In genomic region chr10:31773749-31774148, GRCh38 we compare ENCODE assay signal across 14 cellular contexts.
A peak's percentile ranks its signal among the peaks of the same experiment; 100 is the strongest.
DNase-seq lines count a peak whose midpoint lies in the region; ATAC-seq and TF ChIP-seq lines count a peak whose summit lies in the region.
"Had no signal": no experiment of that assay in that cellular context is flagged by ENCODE, and none has a peak within 500 bp of the region (broad histone marks: within the 10 kb centered on the region; RNA-seq: fewer than 3 reads in every experiment).

No MANE protein-coding gene starts in this region.

- no peak overlapping the region for H3K4me2 ChIP-seq in neural cell (ENCODE audit: low read length)

- no peaks in the 10 kb centered on the region for H3F3A ChIP-seq in neural cell (ENCODE audit: insufficient read depth, low read length, poor library complexity, severe bottlenecking)

- no peaks in the 10 kb centered on the region for H3K27me3 Mint-ChIP-seq in glutamatergic neuron (ENCODE audit: unreplicated experiment)
- no peaks in the 10 kb centered on the region for H3K27me3 Mint-ChIP-seq in T-helper 2 cell treated with Interferon-gamma antibody and Interleukin-4, amounts not matched to agents 5 μg/mL and 100 μg/mL, for 36 hours (ENCODE audit: low read depth)
- H3K27me3 Mint-ChIP-seq: CD8-positive, alpha-beta memory T cell had no signal

- H3K4me1 ChIP-seq in SJSA1 (replicated peaks) (peaks cover 68% of the 10 kb centered on the region), skeletal muscle tissue (ENCODE audit: control insufficient read depth in 3 of 3, insufficient read depth in 3 of 3, low read length in 3 of 3) (peaks cover 9 to 29% (median 28%) of the 10 kb centered on the region in 3 donors)

- peak overlapping the region; percentile 31 for H3K27ac Mint-ChIP-seq in glutamatergic neuron (ENCODE audit: unreplicated experiment)
- H3K27ac Mint-ChIP-seq in T-helper 2 cell treated with Interferon-gamma antibody and Interleukin-4, amounts not matched to agents 5 μg/mL and 100 μg/mL, for 36 hours = no peak overlapping the region

- H3K9me3 Mint-ChIP-seq in glutamatergic neuron (ENCODE audit: unreplicated experiment) = peaks cover 4% of the 10 kb centered on the region
- no peaks in the 10 kb centered on the region for H3K9me3 Mint-ChIP-seq in T-helper 2 cell treated with Interferon-gamma antibody and Interleukin-4, amounts not matched to agents 5 μg/mL and 100 μg/mL, for 36 hours
- H3K9me3 Mint-ChIP-seq: CD8-positive, alpha-beta memory T cell had no signal

- TF ChIP-seq RAD21 in neural cell (conservative IDR thresholded peaks at IDR 0.05) = no peak

- H3K36me3 Mint-ChIP-seq in glutamatergic neuron (ENCODE audit: unreplicated experiment) = peaks cover 6% of the 10 kb centered on the region
- H3K36me3 Mint-ChIP-seq in T-helper 2 cell treated with Interferon-gamma antibody and Interleukin-4, amounts not matched to agents 5 μg/mL and 100 μg/mL, for 36 hours (ENCODE audit: low read depth) = no peaks in the 10 kb centered on the region
- H3K36me3 Mint-ChIP-seq: CD8-positive, alpha-beta memory T cell had no signal

- H3K9me3 ChIP-seq in SJSA1 (replicated peaks) (no peaks in the 10 kb centered on the region), neural cell (ENCODE audit: low read length) (no peaks in the 10 kb centered on the region), skeletal muscle tissue (ENCODE audit: control insufficient read depth in 3 of 3, low read length in 3 of 3) (no peaks in the 10 kb centered on the region)

- ATAC-seq in HG02759 (IDR thresholded peaks at IDR 0.05; ENCODE audit: unreplicated experiment) (no peak), HG03521 (IDR thresholded peaks at IDR 0.05; ENCODE audit: unreplicated experiment) (no peak)

- no peak for DNase-seq in SJSA1 (ENCODE audit: low read depth in 1 of 2, low spot score in 2 of 2)
- DNase-seq in glutamatergic neuron = no peak
- DNase-seq in T-helper 2 cell treated with Interferon-gamma antibody and Interleukin-4, amounts not matched to agents 5 μg/mL and 100 μg/mL, for 36 hours (ENCODE audit: low spot score) = no peak
- DNase-seq: C1 segment of cervical spinal cord; CD8-positive, alpha-beta memory T cell; KBM-7; NCI-H1105; NCI-H2081 treated with DMSO at 0.1 percent for 48 hours; NCI-H510A had no signal

- no peaks in the 10 kb centered on the region for H3K9me2 ChIP-seq in neural cell (ENCODE audit: insufficient read depth, low read length)

- H2AFZ ChIP-seq in neural cell (ENCODE audit: low read depth, low read length) = peak overlapping the region; percentile 69

- H3K9ac ChIP-seq in neural cell (ENCODE audit: low read length) (peak overlapping the region; percentile 63), skeletal muscle tissue (ENCODE audit: low read depth in 1 of 3, low read length in 3 of 3) (peak overlapping the region in 1 of 3 donors; percentile 82)

- no peak overlapping the region for H3K4me3 ChIP-seq in SJSA1
- H3K4me3 ChIP-seq in neural cell (ENCODE audit: low read length) = no peak overlapping the region
- peak overlapping the region in 1 of 3 donors; percentile 13 for H3K4me3 ChIP-seq in skeletal muscle tissue (ENCODE audit: low read length in 3 of 3)

- peaks cover 4% of the 10 kb centered on the region for H3K4me1 Mint-ChIP-seq in glutamatergic neuron (ENCODE audit: low read depth, unreplicated experiment)
- H3K4me1 Mint-ChIP-seq in T-helper 2 cell treated with Interferon-gamma antibody and Interleukin-4, amounts not matched to agents 5 μg/mL and 100 μg/mL, for 36 hours (ENCODE audit: low read depth) = no peaks in the 10 kb centered on the region
- H3K4me1 Mint-ChIP-seq: CD8-positive, alpha-beta memory T cell had no signal

- TF ChIP-seq EP300 in neural cell (conservative IDR thresholded peaks at IDR 0.05; ENCODE audit: poor library complexity, severe bottlenecking) = no peak

- H4K20me1 ChIP-seq in neural cell (ENCODE audit: insufficient read depth) = no peaks in the 10 kb centered on the region

- no peaks in the 10 kb centered on the region for H3K27me3 ChIP-seq in SJSA1 (replicated peaks)
- H3K27me3 ChIP-seq in neural cell (ENCODE audit: insufficient read depth, low read depth, low read length) = no peaks in the 10 kb centered on the region
- no peaks in the 10 kb centered on the region for H3K27me3 ChIP-seq in skeletal muscle tissue (ENCODE audit: control insufficient read depth in 3 of 3, insufficient read depth in 3 of 3, low read length in 3 of 3)

- TF ChIP-seq CTCF in glutamatergic neuron (IDR thresholded peaks at IDR 0.05; ENCODE audit: partially characterized antibody, unreplicated experiment) (no peak), neural cell (IDR thresholded peaks at IDR 0.05; ENCODE audit: poor library complexity, severe bottlenecking) (no peak)

- H3K79me2 ChIP-seq in neural cell (replicated peaks; ENCODE audit: insufficient read depth, low read length) = no peaks in the 10 kb centered on the region

- H3K36me3 ChIP-seq in SJSA1 (no peaks in the 10 kb centered on the region), neural cell (ENCODE audit: insufficient read depth, low read length) (no peaks in the 10 kb centered on the region), skeletal muscle tissue (ENCODE audit: control insufficient read depth in 3 of 3, insufficient read depth in 3 of 3, low read length in 3 of 3) (no peaks in the 10 kb centered on the region)

- H3K4me3 Mint-ChIP-seq in glutamatergic neuron (ENCODE audit: unreplicated experiment) = no peak overlapping the region
- no peak overlapping the region for H3K4me3 Mint-ChIP-seq in T-helper 2 cell treated with Interferon-gamma antibody and Interleukin-4, amounts not matched to agents 5 μg/mL and 100 μg/mL, for 36 hours
- H3K4me3 Mint-ChIP-seq: CD8-positive, alpha-beta memory T cell had no signal

- peak overlapping the region; percentile 38 for H3K27ac ChIP-seq in SJSA1
- H3K27ac ChIP-seq in neural cell (ENCODE audit: low read length) = peak overlapping the region; percentile 76
- H3K27ac ChIP-seq in skeletal muscle tissue (ENCODE audit: low read depth, low read length) = peak overlapping the region; percentile 95
- H3K27ac ChIP-seq: HL-60 had no signal

TF ChIP-seq in neural cell, 6 proteins besides CTCF, POLR2A, EP300 and RAD21:
- TF ChIP-seq MXI1 (conservative IDR thresholded peaks at IDR 0.05; ENCODE audit: poor library complexity, severe bottlenecking) (no peak), SMC3 (conservative IDR thresholded peaks at IDR 0.05; ENCODE audit: poor library complexity) (no peak), REST (IDR thresholded peaks at IDR 0.05; ENCODE audit: borderline replicate concordance) (no peak), EZH2 (IDR thresholded peaks at IDR 0.05; ENCODE audit: borderline replicate concordance, insufficient read depth, low read length, poor library complexity, severe bottlenecking) (no peak)

Comparison
In these comparisons a context has a peak if more than half of its experiments do, and no peak if none do; other contexts are left out.
1. H3K27ac ChIP-seq: peak in every context shown above with its lines; median percentile 95 in skeletal muscle tissue; 76 in neural cell; 38 in SJSA1.